In genomic region chr6:74755748-74756147, GRCh38 we compare ENCODE assay signal across 21 cellular contexts.
"Had no signal": no experiment of that assay in that cellular context is flagged by ENCODE, and none has a peak within 500 bp of the region (broad histone marks: within the 10 kb centered on the region; RNA-seq: fewer than 3 reads in every experiment).

No MANE protein-coding gene starts in this region.

- H3K27ac ChIP-seq: adrenal gland, gastrocnemius medialis, sigmoid colon, thyroid gland, upper lobe of right lung had no signal

- H3K36me3 ChIP-seq: adrenal gland, gastrocnemius medialis, sigmoid colon, thyroid gland, upper lobe of right lung had no signal

- DNase-seq: activated CD4-positive, alpha-beta T cell treated with anti-CD3 and anti-CD28 coated beads for 4 hours; activated CD4-positive, alpha-beta T cell treated with anti-CD3 and anti-CD28 coated beads, Interleukin-2, amount 50 U/mL, for 48 hours; activated CD4-positive, CD25-positive, alpha-beta regulatory T cell; activated CD8-positive, alpha-beta memory T cell treated with anti-CD3 and anti-CD28 coated beads, Interleukin-2, amount 50 U/mL, for 48 hours; activated naive CD4-positive, alpha-beta T cell; activated T-cell treated with anti-CD3 and anti-CD28 coated beads, Interleukin-2, amount 50 U/mL, for 4 hours; adrenal gland; dermis blood vessel endothelial cell; effector CD8-positive, alpha-beta T cell; erythroblast; gastrocnemius medialis; hippocampal formation; left ventricle myocardium superior; mammary epithelial cell; naive thymus-derived CD8-positive, alpha-beta T cell; sigmoid colon; stimulated activated CD4-positive, alpha-beta T cell treated with anti-CD3 and anti-CD28 coated beads, Interleukin-2, amount 100 ng/mL, for 48 hours; stimulated activated naive CD4-positive, alpha-beta T cell treated with Interleukin-2 at 50 U/mL for 16 hours; T1000; thyroid gland had no signal

- H3K4me3 ChIP-seq: adrenal gland, gastrocnemius medialis, sigmoid colon, thyroid gland, upper lobe of right lung had no signal

- H3K27me3 ChIP-seq: adrenal gland, gastrocnemius medialis, sigmoid colon, thyroid gland, upper lobe of right lung had no signal

- ATAC-seq: activated T-cell treated with anti-CD3 and anti-CD28 coated beads, Interleukin-2, amount 50 U/mL, for 4 hours; left ventricle myocardium superior; naive thymus-derived CD8-positive, alpha-beta T cell had no signal

- H3K4me1 ChIP-seq: adrenal gland, gastrocnemius medialis, thyroid gland, upper lobe of right lung had no signal

- H3K9me3 ChIP-seq: adrenal gland, gastrocnemius medialis, sigmoid colon, thyroid gland, upper lobe of right lung had no signal
